ENCODE assay signal across 10 cellular contexts in genomic region chr1:182955596-182956588, GRCh38. TPM values are rescaled to one million over a fixed set of nuclear protein-coding genes. Genes with fewer than 3 reads are reported as not detected.
A peak's percentile ranks its signal among the peaks of the same experiment; 100 is the strongest.
DNase-seq lines count a peak whose midpoint lies in the region; ATAC-seq and TF ChIP-seq lines count a peak whose summit lies in the region.
"Had no signal": no experiment of that assay in that cellular context is flagged by ENCODE, and none has a peak within 500 bp of the region (broad histone marks: within the 10 kb centered on the region; RNA-seq: fewer than 3 reads in every experiment).

No MANE protein-coding gene starts in this region.

- intact Hi-C loops in mammary epithelial cell (cut with micrococcal nuclease) (no loop called here), esophagus muscularis mucosa (cut with DNase I) (no loop called here)

- H3K27me3 ChIP-seq in mammary epithelial cell (ENCODE audit: insufficient read depth, low read length): no peaks in the 10 kb centered on the region
- no peaks in the 10 kb centered on the region for H3K27me3 ChIP-seq in trophoblast cell (ENCODE audit: insufficient read depth, low read length)
- H3K27me3 ChIP-seq in esophagus muscularis mucosa: peaks cover 0 to 15% (median 9%) of the 10 kb centered on the region in 4 donors

- no peak overlapping the region for H2BK12ac ChIP-seq in trophoblast cell (ENCODE audit: low read length)

- BruUV-seq in mammary epithelial cell (replicated peaks; lab: Mats Ljungman, UMichigan): no TSS peak

- 96% methylated on average over 9 of the region's 9 CpGs for WGBS in mammary epithelial cell (ENCODE audit: low coverage, missing lambda C conversion rate)
- no CpG with 5 or more reads among the region's 9 CpGs for WGBS in trophoblast cell (ENCODE audit: extremely low coverage, insufficient coverage, insufficient read length)
- WGBS in esophagus muscularis mucosa: 94% methylated on average over 8 of the region's 9 CpGs

- H3K4me2 ChIP-seq in mammary epithelial cell (ENCODE audit: insufficient read depth, low read depth, low read length) (no peak overlapping the region), trophoblast cell (ENCODE audit: low read length) (no peak overlapping the region)

- H4K20me1 ChIP-seq in mammary epithelial cell (ENCODE audit: insufficient read depth, low read length): no peaks in the 10 kb centered on the region

- no peaks in the 10 kb centered on the region for H3K9me3 ChIP-seq in mammary epithelial cell (replicated peaks; ENCODE audit: insufficient read depth, low read length)
- no peaks in the 10 kb centered on the region for H3K9me3 ChIP-seq in trophoblast cell (ENCODE audit: insufficient read depth, low read depth, low read length)
- H3K9me3 ChIP-seq in esophagus muscularis mucosa: no peaks in the 10 kb centered on the region

- no peak overlapping the region for H3K4me3 ChIP-seq in mammary epithelial cell (replicated peaks in 1 of 3; ENCODE audit: insufficient read depth in 1 of 3, low read depth in 2 of 3, low read length in 3 of 3)
- H3K4me3 ChIP-seq in trophoblast cell (ENCODE audit: low read depth, low read length): peak overlapping the region; percentile 33
- no peak overlapping the region for H3K4me3 ChIP-seq in esophagus muscularis mucosa

- dilution Hi-C loops in mammary epithelial cell (cut with HindIII; ENCODE audit: low sequenced_read_pairs): no loop called here

- H3K36me3 ChIP-seq in mammary epithelial cell (ENCODE audit: insufficient read depth, low read length): no peaks in the 10 kb centered on the region
- no peaks in the 10 kb centered on the region for H3K36me3 ChIP-seq in trophoblast cell (ENCODE audit: control insufficient read depth in 1 of 2, insufficient read depth in 2 of 2, low read length in 2 of 2)
- H3K36me3 ChIP-seq in esophagus muscularis mucosa: no peaks in the 10 kb centered on the region

- no peaks in the 10 kb centered on the region for H3K79me2 ChIP-seq in mammary epithelial cell (ENCODE audit: insufficient read depth, low read length)
- H3K79me2 ChIP-seq in trophoblast cell (ENCODE audit: control insufficient read depth, insufficient read depth, low read length, poor library complexity): no peaks in the 10 kb centered on the region

- no peak overlapping the region for H3K18ac ChIP-seq in trophoblast cell (ENCODE audit: low read length)

- H2AK5ac ChIP-seq in trophoblast cell (ENCODE audit: low read length): no peak overlapping the region

- TF ChIP-seq CTCF in mammary epithelial cell (conservative IDR thresholded peaks at IDR 0.05 in 1 of 2, IDR thresholded peaks at IDR 0.05 in 1 of 2; ENCODE audit: extremely low read depth in 1 of 2, insufficient read depth in 1 of 2, low read depth in 1 of 2, low read length in 2 of 2) (no peak), esophagus muscularis mucosa (IDR thresholded peaks at IDR 0.05) (no peak)

- ATAC-seq in HG03196 (IDR thresholded peaks at IDR 0.05; ENCODE audit: unreplicated experiment) (no peak), GM18511 (IDR thresholded peaks at IDR 0.05; ENCODE audit: unreplicated experiment) (no peak)

- no peak overlapping the region for H4K12ac ChIP-seq in trophoblast cell (ENCODE audit: low read depth, low read length)

- H2BK120ac ChIP-seq in trophoblast cell (ENCODE audit: insufficient read depth, low read length, poor library complexity): no peak overlapping the region

- no peak overlapping the region for H3K27ac ChIP-seq in mammary epithelial cell (ENCODE audit: insufficient read depth, low read depth, low read length)
- H3K27ac ChIP-seq in trophoblast cell (ENCODE audit: low read depth, low read length): no peak overlapping the region
- no peak overlapping the region for H3K27ac ChIP-seq in esophagus muscularis mucosa (replicated peaks in 1 of 4)

- DNase-seq in GM04503 (ENCODE audit: low read depth) (peak; percentile 98), NCI-H226 (peak; percentile 96), mammary epithelial cell (peak; percentile 85), trophoblast cell (peak in 1 of 2 donors; percentile 24), esophagus muscularis mucosa (ENCODE audit: extremely low spot score) (no peak), erythroblast (lab: John Stamatoyannopoulos, UW) (no peak)
- DNase-seq: effector CD8-positive, alpha-beta T cell; stimulated activated CD4-positive, alpha-beta T cell treated with anti-CD3 and anti-CD28 coated beads, Interleukin-1b, Interleukin-23, amount 100 ng/mL, for 48 hours had no signal

- no peak for TF ChIP-seq EP300 in esophagus muscularis mucosa (IDR thresholded peaks at IDR 0.05)

- no peak overlapping the region for H4K91ac ChIP-seq in trophoblast cell (ENCODE audit: low read depth, low read length)

- H3K23ac ChIP-seq in trophoblast cell (ENCODE audit: low read length): no peak overlapping the region

- H2AFZ ChIP-seq in mammary epithelial cell (ENCODE audit: low read depth, low read length) (no peak overlapping the region), trophoblast cell (ENCODE audit: insufficient read depth, low read length, poor library complexity) (no peak overlapping the region)

- no peaks in the 10 kb centered on the region for H3K79me1 ChIP-seq in trophoblast cell (ENCODE audit: low read length)

- no peak overlapping the region for H3K4ac ChIP-seq in trophoblast cell (ENCODE audit: low read depth, low read length)

- TF ChIP-seq POLR2A in esophagus muscularis mucosa (IDR thresholded peaks at IDR 0.05; ENCODE audit: low read depth): no peak
- TF ChIP-seq POLR2A in erythroblast (IDR thresholded peaks at IDR 0.05; ENCODE audit: low read length): no peak

- CTCF ChIA-PET in mammary epithelial cell (lab: Charles Lee; ENCODE audit: low non-redundant PET): no interaction called here

- H3K4me1 ChIP-seq in mammary epithelial cell (ENCODE audit: insufficient read depth, low read length): peaks cover 11% of the 10 kb centered on the region
- no peaks in the 10 kb centered on the region for H3K4me1 ChIP-seq in trophoblast cell (ENCODE audit: control insufficient read depth in 1 of 2, insufficient read depth in 2 of 2, low read length in 2 of 2)
- peaks cover 8 to 11% (median 10%) of the 10 kb centered on the region in 4 donors for H3K4me1 ChIP-seq in esophagus muscularis mucosa

- H4K8ac ChIP-seq in trophoblast cell (ENCODE audit: low read depth, low read length): no peak overlapping the region

- in situ Hi-C loops in mammary epithelial cell (cut with MboI; ENCODE audit: low sequenced_read_pairs in 2 of 2): loop anchor here in 1 of 2 donors (25.0 kb wide), 1 partner anchor 156 kb away; no protein-coding TSS in a partner anchor

- H3K9ac ChIP-seq in mammary epithelial cell (ENCODE audit: insufficient read depth, low read length) (no peak overlapping the region), trophoblast cell (ENCODE audit: low read length) (no peak overlapping the region)

- H2BK5ac ChIP-seq in trophoblast cell (ENCODE audit: low read depth, low read length, poor library complexity): no peak overlapping the region

- no peak overlapping the region for H3K14ac ChIP-seq in trophoblast cell (ENCODE audit: low read length)

RNA-seq across cellular contexts. Expression of gene SHCBP1L, which starts 2.9 kb away (rescaled TPM):
- total RNA-seq in mammary epithelial cell: not detected
- not detected for polyA plus RNA-seq in mammary epithelial cell
- not detected for polyA minus RNA-seq in mammary epithelial cell
- polyA plus RNA-seq in trophoblast cell (2013): not detected in 2 replicates
- total RNA-seq in esophagus muscularis mucosa: under 1 TPM in 1 of 4 donors, not detected in 3; 0.11 TPM

Comparison
In these comparisons a context has a peak if more than half of its experiments do, and no peak if none do; other contexts are left out.
1. DNase-seq: peak in GM04503 (single experiment), NCI-H226 (single experiment) and mammary epithelial cell (single experiment); none in esophagus muscularis mucosa (single experiment) and erythroblast (0 of 2).